8 cellular contexts compared by ENCODE assay signal in the genomic region with DNA sequence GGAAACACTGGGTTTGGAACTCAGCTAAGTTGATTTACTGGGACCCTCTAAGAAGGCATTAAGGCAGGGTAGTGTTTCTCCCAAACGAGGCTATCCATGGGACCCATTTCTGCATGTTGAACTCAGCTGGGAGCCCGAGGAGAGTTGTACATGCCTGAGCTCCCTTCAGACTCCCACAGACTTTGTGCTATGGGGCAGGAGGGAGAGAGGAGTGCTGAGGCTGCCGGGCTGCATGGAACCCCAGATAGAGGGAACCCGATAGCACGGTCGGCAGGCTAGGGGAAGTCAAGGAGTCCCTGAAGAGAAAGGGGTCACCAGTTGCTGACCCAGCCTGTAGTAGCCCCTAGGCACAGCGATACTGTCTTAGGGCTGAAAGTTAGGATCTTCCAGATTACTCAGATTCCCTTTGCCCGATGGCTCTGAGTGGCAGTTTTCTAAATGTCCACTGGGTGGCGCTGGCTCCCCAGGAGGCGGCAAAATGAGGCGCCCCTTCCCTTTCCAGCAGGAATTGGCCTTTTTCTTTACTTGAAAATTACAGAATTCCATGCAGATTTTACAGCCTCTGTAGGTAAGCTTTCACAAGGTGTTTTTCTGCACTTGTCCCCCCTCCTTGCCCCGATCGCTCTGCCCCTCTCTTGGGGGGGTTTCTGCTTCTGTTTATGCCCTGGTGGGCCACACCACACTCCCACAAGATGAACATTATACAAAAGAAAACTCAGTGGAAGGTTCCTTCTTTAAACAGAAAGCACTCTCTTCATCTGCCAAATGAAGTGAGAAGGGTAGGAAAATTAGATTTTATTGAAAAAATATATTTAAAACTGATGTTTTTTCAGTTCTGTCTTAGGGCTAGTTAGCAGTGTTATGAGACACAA. TPM values are rescaled to one million over a fixed set of nuclear protein-coding genes. Genes with fewer than 3 reads are reported as not detected.
A peak's percentile ranks its signal among the peaks of the same experiment; 100 is the strongest.
DNase-seq lines count a peak whose midpoint lies in the region; ATAC-seq and TF ChIP-seq lines count a peak whose summit lies in the region.

No MANE protein-coding gene starts in this region.

- POLR2A ChIA-PET in AG04450 (lab: Yijun Ruan, JAX) = no interaction called here

- H3K4me3 ChIP-seq in AG04450 (ENCODE audit: low read depth, low read length) (no peak overlapping the region), mucosa of descending colon (no peak overlapping the region)

- H3K27me3 Mint-ChIP-seq in endothelial cell (ENCODE audit: unreplicated experiment) = peaks cover 2% of the 10 kb centered on the region

- TF ChIP-seq CTCF in AG04450 (IDR thresholded peaks at IDR 0.05; ENCODE audit: low read depth, low read length) (peak; percentile 96), endothelial cell (IDR thresholded peaks at IDR 0.05; ENCODE audit: unreplicated experiment) (peak; percentile 97), mucosa of descending colon (IDR thresholded peaks at IDR 0.05) (peak; percentile 93)

- H3K9me3 ChIP-seq in AG04450 (ENCODE audit: control insufficient read depth, insufficient read depth, low read length) (no peaks in the 10 kb centered on the region), mucosa of descending colon (no peaks in the 10 kb centered on the region)

- DNase-seq in AG04450 (ENCODE audit: low read depth, low spot score) (no peak), GM19238 (ENCODE audit: insufficient read length, low spot score) (peak; percentile 56), NCI-H345 treated with DMSO at 0.1 percent for 48 hours (lab: John Stamatoyannopoulos, UW; ENCODE audit: unreplicated experiment) (peak; percentile 52), endothelial cell (ENCODE audit: low spot score) (peak; percentile 82), mucosa of descending colon (peak in 2 of 3 donors; percentile 77 to 84)
- DNase-seq in activated CD8-positive, alpha-beta memory T cell treated with anti-CD3 and anti-CD28 coated beads for 48 hours (ENCODE audit: low read depth in 2 of 3, low spot score in 2 of 3) = peak; percentile 20 to 53 (median 32)
- DNase-seq in stimulated activated effector memory CD8-positive, alpha-beta T cell treated with anti-CD3 and anti-CD28 coated beads, Interleukin-12 subunit alpha, Interleukin-12 subunit beta, amount 100 ng/mL, for 72 hours (ENCODE audit: low spot score in 2 of 2) = peak; percentile 67 to 84

- H3K27ac ChIP-seq in AG04450 (ENCODE audit: low read depth, low read length) = no peak overlapping the region

- intact Hi-C loops in mucosa of descending colon (cut with DNase I, micrococcal nuclease) = loop anchor here in 1 of 2 donors (10.0 kb wide), 1 partner anchor 180 kb away; a partner anchor contains a TSS

- ATAC-seq in mucosa of descending colon (peak; percentile 42), GM21619 (IDR thresholded peaks at IDR 0.05; ENCODE audit: unreplicated experiment) (no peak)
- peak; percentile 2 for ATAC-seq in stimulated activated effector memory CD8-positive, alpha-beta T cell treated with anti-CD3 and anti-CD28 coated beads, Interleukin-12 subunit alpha, Interleukin-12 subunit beta, amount 100 ng/mL, for 72 hours

- H3K4me1 Mint-ChIP-seq in endothelial cell (ENCODE audit: unreplicated experiment) = peaks cover 5% of the 10 kb centered on the region
- peaks cover 25% of the 10 kb centered on the region for H3K4me1 Mint-ChIP-seq in stimulated activated effector memory CD8-positive, alpha-beta T cell treated with anti-CD3 and anti-CD28 coated beads, Interleukin-12 subunit alpha, Interleukin-12 subunit beta, amount 100 ng/mL, for 72 hours

- H3K4me3 Mint-ChIP-seq in endothelial cell (ENCODE audit: unreplicated experiment) = no peak overlapping the region
- peak overlapping the region; percentile 53 for H3K4me3 Mint-ChIP-seq in stimulated activated effector memory CD8-positive, alpha-beta T cell treated with anti-CD3 and anti-CD28 coated beads, Interleukin-12 subunit alpha, Interleukin-12 subunit beta, amount 100 ng/mL, for 72 hours

- H3K4me1 ChIP-seq in mucosa of descending colon (ENCODE audit: low read depth) = peaks cover 47% of the 10 kb centered on the region

- peaks cover 11% of the 10 kb centered on the region for H3K36me3 Mint-ChIP-seq in endothelial cell (ENCODE audit: low read depth, unreplicated experiment)
- H3K36me3 Mint-ChIP-seq in stimulated activated effector memory CD8-positive, alpha-beta T cell treated with anti-CD3 and anti-CD28 coated beads, Interleukin-12 subunit alpha, Interleukin-12 subunit beta, amount 100 ng/mL, for 72 hours = peaks cover 59% of the 10 kb centered on the region

- no peaks in the 10 kb centered on the region for H3K9me3 Mint-ChIP-seq in endothelial cell (ENCODE audit: unreplicated experiment)
- no peaks in the 10 kb centered on the region for H3K9me3 Mint-ChIP-seq in stimulated activated effector memory CD8-positive, alpha-beta T cell treated with anti-CD3 and anti-CD28 coated beads, Interleukin-12 subunit alpha, Interleukin-12 subunit beta, amount 100 ng/mL, for 72 hours

- H3K36me3 ChIP-seq in mucosa of descending colon (ENCODE audit: low read depth) = no peaks in the 10 kb centered on the region

- CTCF ChIA-PET in AG04450 (lab: Charles Lee) = interaction anchor here (0.6 to 2.4 kb wide), 27 partner anchors 8 to 720 kb away, joined by 3 to 24 read pairs (median 4); a partner anchor contains a TSS

- no peaks in the 10 kb centered on the region for H3K27me3 ChIP-seq in AG04450 (ENCODE audit: control insufficient read depth, insufficient read depth, low read length)

- no peak overlapping the region for H3K27ac Mint-ChIP-seq in endothelial cell (ENCODE audit: unreplicated experiment)
- H3K27ac Mint-ChIP-seq in stimulated activated effector memory CD8-positive, alpha-beta T cell treated with anti-CD3 and anti-CD28 coated beads, Interleukin-12 subunit alpha, Interleukin-12 subunit beta, amount 100 ng/mL, for 72 hours = peak overlapping the region; percentile 84

RNA-seq across cellular contexts. Expression of a gene that starts 17.8 kb away (rescaled TPM):
- 111 and 122 TPM in 2 replicates for polyA plus RNA-seq in AG04450 (2011; rRNA removed)
- polyA minus RNA-seq in AG04450 (2011; rRNA and poly(A)+ RNA removed) = 73.6 and 80.2 TPM in 2 replicates
- total RNA-seq in endothelial cell (ENCODE audit: unreplicated experiment) (41.4 TPM), mucosa of descending colon (100 to 1,000 TPM; 119 to 342 (median 206) TPM)

RNA-seq across cellular contexts. Expression of a gene that starts 44.7 kb away (rescaled TPM):
- polyA plus RNA-seq in AG04450 (2011; rRNA removed) = 8.3 and 8.5 TPM in 2 replicates
- polyA minus RNA-seq in AG04450 (2011; rRNA and poly(A)+ RNA removed) = 5.9 and 6.5 TPM in 2 replicates
- 0.97 TPM for total RNA-seq in endothelial cell (ENCODE audit: unreplicated experiment)
- 10 to 100 TPM; 44.9 to 67.2 (median 55.6) TPM for total RNA-seq in mucosa of descending colon

Comparison
In these comparisons a context has a peak if more than half of its experiments do, and no peak if none do; other contexts are left out.
1. RNA of a gene that starts 44.7 kb away (total RNA-seq): 44.9 to 67.2 TPM in mucosa of descending colon; 0.97 TPM in endothelial cell (single experiment); every median in the first group is over 10 times any median in the second.
2. Peak in every context shown above with its lines, with median percentiles within 50 percentile points of each other: CTCF ChIP-seq.